ENCODE assay signal across 7 cellular contexts in genomic region chr9:112379177-112380101, GRCh38. TPM values are rescaled to one million over a fixed set of nuclear protein-coding genes. Genes with fewer than 3 reads are reported as not detected.
DNase-seq lines count a peak whose midpoint lies in the region; ATAC-seq, FAIRE-seq and TF ChIP-seq lines count a peak whose summit lies in the region.

No MANE protein-coding gene starts in this region.

- H2AFZ ChIP-seq in hepatocyte: peak overlapping the region; percentile 41

- H3K4me1 ChIP-seq in hepatocyte (ENCODE audit: insufficient read depth): peaks cover 29% of the 10 kb centered on the region

- 3% methylated on average over 54 of the region's 57 CpGs for WGBS in hepatocyte (ENCODE audit: low lambda C conversion rate, missing lambda C conversion rate)

- H3K36me3 ChIP-seq in hepatocyte (replicated peaks; ENCODE audit: insufficient read depth, low read depth): no peaks in the 10 kb centered on the region

- no peaks in the 10 kb centered on the region for H3K27me3 ChIP-seq in hepatocyte

- peak overlapping the region; percentile 56 for H3K4me3 ChIP-seq in astrocyte of the cerebellum (ENCODE audit: low read depth, low read length)
- H3K4me3 ChIP-seq in hepatocyte: peak overlapping the region; percentile 55

- no peaks in the 10 kb centered on the region for H3K9me2 ChIP-seq in hepatocyte (replicated peaks; ENCODE audit: insufficient read depth)

- ATAC-seq in HG02973 (IDR thresholded peaks at IDR 0.05; ENCODE audit: unreplicated experiment): peak; percentile 76

- in situ Hi-C loops in astrocyte of the cerebellum (cut with HindIII; ENCODE audit: low sequenced_read_pairs): no loop called here

- peak overlapping the region; percentile 83 for H3K4me2 ChIP-seq in hepatocyte

- peaks cover 58% of the 10 kb centered on the region for H3K79me2 ChIP-seq in hepatocyte

- DNase-seq in GM18507 (ENCODE audit: extremely low spot score, insufficient read length, low read depth): peak; percentile 93
- peak; percentile 98 for DNase-seq in NCI-H1930 (lab: John Stamatoyannopoulos, UW)
- DNase-seq in T-helper 22 cell (ENCODE audit: low read depth): peak; percentile 95
- DNase-seq in astrocyte of the cerebellum (ENCODE audit: low read depth): peak; percentile 95
- peak; percentile 99 for DNase-seq in hepatocyte (ENCODE audit: low spot score)
- DNase-seq in renal cortical epithelial cell (ENCODE audit: low read depth): peak; percentile 93

- H3K9me3 ChIP-seq in hepatocyte (ENCODE audit: low read depth): no peaks in the 10 kb centered on the region

- H4K20me1 ChIP-seq in hepatocyte (ENCODE audit: insufficient read depth, poor library complexity, severe bottlenecking): peaks cover under 1% of the 10 kb centered on the region

- H3K27ac ChIP-seq in hepatocyte: peak overlapping the region; percentile 96

- FAIRE-seq in GM18507 (lab: Jason Lieb, UNC): peak; percentile 92

- TF ChIP-seq CTCF in astrocyte of the cerebellum (IDR thresholded peaks at IDR 0.05; ENCODE audit: low read depth, low read length, missing control alignments) (no peak), hepatocyte (IDR thresholded peaks at IDR 0.05; ENCODE audit: poor library complexity) (no peak)

RNA-seq across cellular contexts. Expression of gene HSDL2, which starts 0.5 kb away (rescaled TPM):
- total RNA-seq in hepatocyte: 97.3 and 97.6 TPM in 2 replicates
- polyA plus RNA-seq in hepatocyte: 36.0 and 50.0 TPM in 2 replicates
- 33.3 and 64.2 TPM in 2 replicates for total RNA-seq in renal cortical epithelial cell

RNA-seq across cellular contexts. Expression of gene PTBP3, which starts 46.0 kb away (rescaled TPM):
- total RNA-seq in hepatocyte (57.7 and 64.5 TPM in 2 replicates), renal cortical epithelial cell (111 and 133 TPM in 2 replicates)
- polyA plus RNA-seq in hepatocyte: 13.4 and 13.7 TPM in 2 replicates

Comparison
In these comparisons a context has a peak if more than half of its experiments do, and no peak if none do; other contexts are left out.
1. Peak in every context shown above with its lines: DNase-seq, ATAC-seq, H3K4me3 ChIP-seq and H3K27ac ChIP-seq.